19 cellular contexts compared by ENCODE assay signal in the genomic region with DNA sequence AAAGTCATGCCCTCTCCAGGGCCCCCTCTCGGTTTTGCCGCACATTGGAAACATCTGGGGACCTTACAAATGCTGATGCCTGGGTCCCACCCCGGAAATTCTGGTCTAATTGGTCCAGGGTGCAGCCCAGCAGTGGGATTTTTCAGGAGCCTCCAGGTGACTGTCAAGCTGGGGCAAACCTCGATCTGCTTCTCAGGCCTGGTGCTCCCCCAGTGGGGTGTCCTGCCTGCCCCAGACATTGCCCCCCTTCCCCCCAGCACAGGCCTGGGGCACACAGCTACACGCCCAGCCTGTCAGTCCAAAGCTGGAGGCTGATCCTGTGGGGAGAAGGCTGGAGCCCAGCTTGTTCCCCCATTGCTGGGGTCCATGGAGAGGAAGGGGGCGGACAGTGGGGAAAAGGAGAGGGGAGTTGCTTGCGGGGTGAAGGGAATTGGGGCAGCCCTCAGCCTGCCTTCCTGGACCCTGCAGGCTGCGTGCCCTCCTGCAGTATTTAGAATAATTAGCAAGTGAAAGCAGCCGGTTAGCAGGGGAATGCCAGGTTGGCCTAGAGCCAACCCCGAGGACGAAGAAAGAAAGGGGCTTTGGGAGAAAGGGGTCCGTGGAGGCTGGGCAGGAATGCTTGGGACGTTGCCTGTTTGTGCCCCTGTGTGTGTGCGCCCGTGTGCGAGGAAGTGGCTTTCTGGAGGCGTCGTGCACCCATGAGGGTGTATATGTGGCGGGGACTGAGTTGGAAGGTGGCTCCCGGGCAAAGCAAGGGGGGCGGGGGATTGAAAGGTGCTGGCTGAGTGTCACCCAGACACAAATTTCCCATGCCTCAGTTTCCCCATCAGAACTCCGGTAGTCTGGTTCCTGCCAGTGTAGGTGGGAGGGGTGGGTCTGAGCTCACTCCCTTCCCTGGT. TPM values are rescaled to one million over a fixed set of nuclear protein-coding genes. Genes with fewer than 3 reads are reported as not detected.
DNase-seq lines count a peak whose midpoint lies in the region; ATAC-seq and TF ChIP-seq lines count a peak whose summit lies in the region.
"Had no signal": no experiment of that assay in that cellular context is flagged by ENCODE, and none has a peak within 500 bp of the region (broad histone marks: within the 10 kb centered on the region; RNA-seq: fewer than 3 reads in every experiment).

No MANE protein-coding gene starts in this region.

- H3K79me2 ChIP-seq in osteoblast (ENCODE audit: insufficient read depth, low read length) = no peaks in the 10 kb centered on the region

- no peaks in the 10 kb centered on the region for H3K36me3 Mint-ChIP-seq in activated CD8-positive, alpha-beta memory T cell treated with anti-CD3 and anti-CD28 coated beads, Interleukin-2, amount 10 ng/mL, durations not matched to agents 7 days and 5 days
- H3K36me3 Mint-ChIP-seq in T-cell = no peaks in the 10 kb centered on the region

- POLR2A ChIA-PET in T-cell (lab: Charles Lee) = interaction anchor here in 1 of 2 donors (0.5 to 1.3 kb wide), 3 partner anchors 16 to 74 kb away, joined by 3 to 5 read pairs (median 4); no protein-coding TSS in a partner anchor

- H3K27ac Mint-ChIP-seq in activated CD8-positive, alpha-beta memory T cell treated with anti-CD3 and anti-CD28 coated beads, Interleukin-2, amount 10 ng/mL, durations not matched to agents 7 days and 5 days = peak overlapping the region; percentile 35
- H3K27ac Mint-ChIP-seq in T-cell = peak overlapping the region; percentile 63 to 69

- CTCF ChIA-PET in activated CD8-positive, alpha-beta memory T cell treated with anti-CD3 and anti-CD28 coated beads, Interleukin-2, amount 10 ng/mL, durations not matched to agents 7 days and 5 days (lab: Charles Lee) = interaction anchor here (0.9 to 6.3 kb wide), 9 partner anchors 9 to 164 kb away, joined by 3 to 38 read pairs (median 4); no protein-coding TSS in a partner anchor
- CTCF ChIA-PET in T-cell (lab: Charles Lee) = interaction anchor here in 1 of 2 donors (0.6 kb wide), 1 partner anchor 51 kb away, joined by 3 read pairs; no protein-coding TSS in a partner anchor

- no peaks in the 10 kb centered on the region for H3K9me3 ChIP-seq in osteoblast (ENCODE audit: low read depth, low read length)
- H3K9me3 ChIP-seq: Peyer's patch, vagina had no signal

- no peak overlapping the region for H3K27ac ChIP-seq in osteoblast (ENCODE audit: low read depth, low read length)
- H3K27ac ChIP-seq: Peyer's patch, vagina had no signal

- H4K20me1 ChIP-seq in osteoblast (ENCODE audit: insufficient read depth, low read length) = no peaks in the 10 kb centered on the region

- H2AFZ ChIP-seq in osteoblast (ENCODE audit: low read length) = no peak overlapping the region

- H3K4me1 ChIP-seq in osteoblast (ENCODE audit: insufficient read depth, low read length) = no peaks in the 10 kb centered on the region

- no peak for DNase-seq in activated CD8-positive, alpha-beta memory T cell treated with anti-CD3 and anti-CD28 coated beads, Interleukin-2, amount 10 ng/mL, durations not matched to agents 7 days and 5 days
- no peak for DNase-seq in activated CD8-positive, alpha-beta memory T cell treated with anti-CD3 and anti-CD28 coated beads, Interleukin-2, amount 50 U/mL, for 4 hours
- no peak for DNase-seq in T-cell
- DNase-seq in epidermal melanocyte (ENCODE audit: insufficient read length, low spot score) = peak; percentile 12
- DNase-seq in osteoblast (ENCODE audit: insufficient read length, low spot score, missing footprints) = peak; percentile 83
- DNase-seq in mucosa of gallbladder (ENCODE audit: low spot score) = no peak
- DNase-seq in hypothalamus (lab: John Stamatoyannopoulos, UW) = no peak
- DNase-seq: GOT3; Kasumi-1; NCI-H1436; stimulated activated naive CD4-positive, alpha-beta T cell treated with Interleukin-2 at 50 U/mL for 16 hours had no signal

- no peaks in the 10 kb centered on the region for H3K9me3 Mint-ChIP-seq in activated CD8-positive, alpha-beta memory T cell treated with anti-CD3 and anti-CD28 coated beads, Interleukin-2, amount 10 ng/mL, durations not matched to agents 7 days and 5 days (ENCODE audit: low read depth)
- no peaks in the 10 kb centered on the region for H3K9me3 Mint-ChIP-seq in T-cell

- no peak overlapping the region for H3K4me3 ChIP-seq in osteoblast (ENCODE audit: insufficient read depth, low read length)
- H3K4me3 ChIP-seq: Peyer's patch, vagina had no signal

- no peak for ATAC-seq in activated CD8-positive, alpha-beta memory T cell treated with anti-CD3 and anti-CD28 coated beads, Interleukin-2, amount 10 ng/mL, durations not matched to agents 7 days and 5 days
- ATAC-seq in T-cell (replicated peaks in 1 of 4) = peak in 3 of 4 experiments; percentile 31 to 51 (median 41)
- no peak for ATAC-seq in GM18861 (IDR thresholded peaks at IDR 0.05; ENCODE audit: unreplicated experiment)

- peaks cover 19% of the 10 kb centered on the region for H3K4me1 Mint-ChIP-seq in activated CD8-positive, alpha-beta memory T cell treated with anti-CD3 and anti-CD28 coated beads, Interleukin-2, amount 10 ng/mL, durations not matched to agents 7 days and 5 days
- peaks cover 21 to 29% (median 22%) of the 10 kb centered on the region in 3 donors for H3K4me1 Mint-ChIP-seq in T-cell

- peaks cover 60% of the 10 kb centered on the region for H3K27me3 ChIP-seq in osteoblast (ENCODE audit: insufficient read depth, low read length)

- no peak for TF ChIP-seq CTCF in osteoblast (IDR thresholded peaks at IDR 0.05; ENCODE audit: extremely low read depth, low read depth, low read length)

- H3K36me3 ChIP-seq in osteoblast (ENCODE audit: insufficient read depth, low read length) = no peaks in the 10 kb centered on the region
- H3K36me3 ChIP-seq: Peyer's patch, vagina had no signal

- H3K4me3 Mint-ChIP-seq in activated CD8-positive, alpha-beta memory T cell treated with anti-CD3 and anti-CD28 coated beads, Interleukin-2, amount 10 ng/mL, durations not matched to agents 7 days and 5 days = no peak overlapping the region
- H3K4me3 Mint-ChIP-seq in T-cell = peak overlapping the region in 1 of 3 donors; percentile 48

- H3K4me2 ChIP-seq in osteoblast (ENCODE audit: insufficient read depth, low read length) = no peak overlapping the region

- peaks cover 9% of the 10 kb centered on the region for H3K27me3 Mint-ChIP-seq in activated CD8-positive, alpha-beta memory T cell treated with anti-CD3 and anti-CD28 coated beads, Interleukin-2, amount 10 ng/mL, durations not matched to agents 7 days and 5 days
- H3K27me3 Mint-ChIP-seq in T-cell = peaks cover 0 to 4% of the 10 kb centered on the region in 2 donors

RNA-seq across cellular contexts. Expression of a gene that starts 5.9 kb away (rescaled TPM):
- under 1 TPM in 1 of 2 experiments, not detected in 1; 0.55 TPM for total RNA-seq in activated CD8-positive, alpha-beta memory T cell treated with anti-CD3 and anti-CD28 coated beads, Interleukin-2, amount 10 ng/mL, durations not matched to agents 7 days and 5 days
- 1 to 10 TPM in 4 of 5 donors, under 1 TPM in 1; 0.99 to 3.0 (median 1.7) TPM for total RNA-seq in T-cell
- not detected in 2 replicates for total RNA-seq in osteoblast
- not detected for total RNA-seq in mucosa of gallbladder
- total RNA-seq: A172, dermis microvascular lymphatic vessel endothelial cell, lung microvascular endothelial cell, NCI-H460, Peyer's patch, vagina had no signal

RNA-seq across cellular contexts. Expression of a gene that starts 31.6 kb away (rescaled TPM):
- 100 to 1,000 TPM; 132 to 137 TPM for total RNA-seq in activated CD8-positive, alpha-beta memory T cell treated with anti-CD3 and anti-CD28 coated beads, Interleukin-2, amount 10 ng/mL, durations not matched to agents 7 days and 5 days
- total RNA-seq in T-cell (100 to 1,000 TPM; 119 to 181 (median 156) TPM), osteoblast (102 TPM in 2 replicates), mucosa of gallbladder (163 TPM)

RNA-seq across cellular contexts. Expression of a gene that starts 56.2 kb away (rescaled TPM):
- under 1 TPM; 0.26 to 0.87 TPM for total RNA-seq in activated CD8-positive, alpha-beta memory T cell treated with anti-CD3 and anti-CD28 coated beads, Interleukin-2, amount 10 ng/mL, durations not matched to agents 7 days and 5 days
- 1 to 10 TPM in 1 of 5 donors, under 1 TPM in 3, not detected in 1; 0.20 to 1.6 (median 0.31) TPM for total RNA-seq in T-cell
- not detected in 2 replicates for total RNA-seq in osteoblast
- not detected for total RNA-seq in mucosa of gallbladder
- total RNA-seq: A172, dermis microvascular lymphatic vessel endothelial cell, lung microvascular endothelial cell, omental fat pad, Peyer's patch, vagina had no signal

Comparison
In these comparisons a context has a peak if more than half of its experiments do, and no peak if none do; other contexts are left out.
1. ATAC-seq: peak in T-cell (3 of 4); none in activated CD8-positive, alpha-beta memory T cell treated with anti-CD3 and anti-CD28 coated beads, Interleukin-2, amount 10 ng/mL, durations not matched to agents 7 days and 5 days (single experiment) and GM18861 (single experiment).
2. DNase-seq: peak in epidermal melanocyte (single experiment) and osteoblast (single experiment); none in activated CD8-positive, alpha-beta memory T cell treated with anti-CD3 and anti-CD28 coated beads, Interleukin-2, amount 10 ng/mL, durations not matched to agents 7 days and 5 days (single experiment), activated CD8-positive, alpha-beta memory T cell treated with anti-CD3 and anti-CD28 coated beads, Interleukin-2, amount 50 U/mL, for 4 hours (single experiment), T-cell (0 of 34), mucosa of gallbladder (single experiment) and hypothalamus (0 of 51).